Comparison of ENCODE assay signal across 9 cellular contexts in the genomic region with DNA sequence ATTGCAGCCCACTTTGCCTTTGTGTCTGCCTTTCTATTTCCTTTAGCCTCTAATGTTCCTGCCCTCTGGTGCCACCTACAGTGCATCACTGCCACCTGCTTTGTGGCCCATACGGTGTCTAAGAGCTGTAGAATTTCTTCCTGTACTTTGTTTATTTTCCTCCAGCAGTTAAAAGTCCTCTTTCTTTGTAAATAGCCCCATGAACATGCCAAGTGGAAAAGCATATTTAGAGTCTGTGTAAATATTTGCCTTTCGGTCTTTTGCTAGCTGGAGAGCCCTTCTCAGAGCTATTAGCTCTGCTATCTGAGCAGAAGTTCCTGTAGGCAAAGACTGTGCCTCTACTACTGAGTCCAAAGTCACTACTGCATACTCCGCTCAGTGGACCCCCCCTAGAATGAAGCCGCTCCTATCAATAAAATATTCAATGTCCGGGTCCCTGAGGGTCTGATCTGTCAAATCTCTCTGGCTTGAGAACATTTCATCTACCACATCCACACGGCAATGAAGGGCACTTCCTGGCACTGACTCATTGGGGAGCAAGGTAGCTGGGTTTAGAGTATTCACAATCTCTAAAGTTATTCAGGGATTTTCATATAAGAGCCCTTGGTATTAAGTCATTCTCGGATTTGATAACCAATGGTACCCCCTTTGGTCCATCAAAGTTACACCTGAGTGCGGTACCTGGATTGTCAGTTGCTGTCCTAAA. TPM values are rescaled to one million over a fixed set of nuclear protein-coding genes. Genes with fewer than 3 reads are reported as not detected.
DNase-seq lines count a peak whose midpoint lies in the region; ATAC-seq and TF ChIP-seq lines count a peak whose summit lies in the region.
"Had no signal": no experiment of that assay in that cellular context is flagged by ENCODE, and none has a peak within 500 bp of the region (broad histone marks: within the 10 kb centered on the region; RNA-seq: fewer than 3 reads in every experiment).

No MANE protein-coding gene starts in this region.

- TF ChIP-seq CTCF in fibroblast of the aortic adventitia (IDR thresholded peaks at IDR 0.05; ENCODE audit: insufficient read depth, low read length): peak; percentile 67

- ATAC-seq in HG02610 (IDR thresholded peaks at IDR 0.05; ENCODE audit: unreplicated experiment) (peak; percentile 94), GM21526 (IDR thresholded peaks at IDR 0.05; ENCODE audit: low FRiP score, unreplicated experiment) (no peak)

- DNase-seq in activated gamma-delta T cell treated with Interleukin-2 at 50 U/mL for 16 hours (peak; percentile 41), activated gamma-delta T cell (lab: John Stamatoyannopoulos, UW) (no peak), MV-4-11 (lab: John Stamatoyannopoulos, UW) (peak; percentile 65), fibroblast of the aortic adventitia (ENCODE audit: low read depth) (peak; percentile 60)
- DNase-seq in activated CD4-positive, alpha-beta T cell treated with anti-CD3 and anti-CD28 coated beads for 1 hour: peak; percentile 39
- DNase-seq in stimulated activated CD4-positive, alpha-beta T cell treated with anti-CD3 and anti-CD28 coated beads, Interleukin-4, amount 100 ng/mL, for 1 hour: peak; percentile 46

- H3K4me3 ChIP-seq in fibroblast of the aortic adventitia (ENCODE audit: low read depth, low read length): no peak overlapping the region
- H3K4me3 ChIP-seq: thyroid gland had no signal

RNA-seq across cellular contexts. Expression of a gene that starts 36.3 kb away (rescaled TPM):
- total RNA-seq in fibroblast of the aortic adventitia (ENCODE audit: low replicate concordance): 0.41 and 1.7 TPM in 2 replicates
- total RNA-seq: thyroid gland had no signal
